Comparison of ENCODE assay signal across 11 cellular contexts in the genomic region with DNA sequence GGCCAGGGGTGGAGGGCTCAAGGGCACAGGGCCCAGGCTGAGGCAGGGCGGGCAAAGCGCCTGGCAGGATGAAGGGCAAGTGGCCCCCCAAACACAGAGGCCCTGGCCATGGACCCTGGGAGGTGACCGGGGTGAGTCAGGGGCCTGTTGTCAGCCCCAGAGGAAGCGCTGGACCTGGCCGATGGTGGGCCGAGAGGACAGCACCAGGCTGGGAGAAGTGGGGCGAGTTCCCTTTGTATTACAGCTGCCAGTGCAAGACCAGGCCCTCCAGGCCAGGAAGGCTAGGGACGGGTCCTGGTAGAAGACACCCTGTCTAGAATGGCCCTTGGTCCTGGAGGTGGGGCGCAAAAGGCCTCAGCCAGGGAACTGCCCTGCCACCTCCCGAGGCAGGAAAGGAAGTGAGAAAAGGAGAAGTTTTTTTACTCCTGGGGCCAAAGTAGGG. TPM values are rescaled to one million over a fixed set of nuclear protein-coding genes. Genes with fewer than 3 reads are reported as not detected.
DNase-seq lines count a peak whose midpoint lies in the region; ATAC-seq lines count a peak whose summit lies in the region.
"Had no signal": no experiment of that assay in that cellular context is flagged by ENCODE, and none has a peak within 500 bp of the region (broad histone marks: within the 10 kb centered on the region; RNA-seq: fewer than 3 reads in every experiment).

No MANE protein-coding gene starts in this region.

- no peaks in the 10 kb centered on the region for H3K27me3 ChIP-seq in effector memory CD4-positive, alpha-beta T cell (replicated peaks; ENCODE audit: control insufficient read depth, insufficient read depth, low read length, poor library complexity, severe bottlenecking)
- H3K27me3 ChIP-seq: MG63 had no signal

- no peaks in the 10 kb centered on the region for H3K27me3 Mint-ChIP-seq in activated T-cell treated with anti-CD3 and anti-CD28 coated beads, Interleukin-2, amount 50 U/mL, for 24 hours
- H3K27me3 Mint-ChIP-seq in stimulated activated naive B cell treated with anti-CD40 and anti-IgM and Interleukin-4, amounts not matched to agents 10 μg/mL and 1 μg/mL and 100 μg/mL, for 72 hours = no peaks in the 10 kb centered on the region

- no peaks in the 10 kb centered on the region for H3K9me3 ChIP-seq in effector memory CD4-positive, alpha-beta T cell (ENCODE audit: control insufficient read depth, low read length)
- H3K9me3 ChIP-seq: MG63 had no signal

- peaks cover 68% of the 10 kb centered on the region for H3K4me1 Mint-ChIP-seq in activated T-cell treated with anti-CD3 and anti-CD28 coated beads, Interleukin-2, amount 50 U/mL, for 24 hours (ENCODE audit: low read depth)
- H3K4me1 Mint-ChIP-seq in stimulated activated naive B cell treated with anti-CD40 and anti-IgM and Interleukin-4, amounts not matched to agents 10 μg/mL and 1 μg/mL and 100 μg/mL, for 72 hours = peaks cover 66 to 94% of the 10 kb centered on the region in 2 donors

- peak overlapping the region; percentile 87 for H3K27ac ChIP-seq in effector memory CD4-positive, alpha-beta T cell (ENCODE audit: insufficient read depth, low read length, poor library complexity, severe bottlenecking)

- H3K9me3 Mint-ChIP-seq in activated T-cell treated with anti-CD3 and anti-CD28 coated beads, Interleukin-2, amount 50 U/mL, for 24 hours = no peaks in the 10 kb centered on the region
- no peaks in the 10 kb centered on the region for H3K9me3 Mint-ChIP-seq in stimulated activated naive B cell treated with anti-CD40 and anti-IgM and Interleukin-4, amounts not matched to agents 10 μg/mL and 1 μg/mL and 100 μg/mL, for 72 hours

- no peak overlapping the region for H3K4me3 Mint-ChIP-seq in activated T-cell treated with anti-CD3 and anti-CD28 coated beads, Interleukin-2, amount 50 U/mL, for 24 hours
- peak overlapping the region; percentile 51 to 82 for H3K4me3 Mint-ChIP-seq in stimulated activated naive B cell treated with anti-CD40 and anti-IgM and Interleukin-4, amounts not matched to agents 10 μg/mL and 1 μg/mL and 100 μg/mL, for 72 hours

- H3K27ac Mint-ChIP-seq in activated T-cell treated with anti-CD3 and anti-CD28 coated beads, Interleukin-2, amount 50 U/mL, for 24 hours = peak overlapping the region; percentile 88
- H3K27ac Mint-ChIP-seq in stimulated activated naive B cell treated with anti-CD40 and anti-IgM and Interleukin-4, amounts not matched to agents 10 μg/mL and 1 μg/mL and 100 μg/mL, for 72 hours = peak overlapping the region; percentile 99

- no peak for DNase-seq in activated T-cell treated with anti-CD3 and anti-CD28 coated beads, Interleukin-2, amount 50 U/mL, for 24 hours
- DNase-seq in activated T-cell treated with anti-CD3 and anti-CD28 coated beads, Interleukin-2, amount 50 U/mL, for 48 hours = no peak
- peak; percentile 66 for DNase-seq in NOMO-1 treated with dmso at 0.1 percent for 144 hours (lab: John Stamatoyannopoulos, UW; ENCODE audit: unreplicated experiment)
- no peak for DNase-seq in effector memory CD4-positive, alpha-beta T cell
- no peak for DNase-seq in stimulated activated naive B cell treated with anti-CD40 and anti-IgM and Interleukin-4, amounts not matched to agents 10 μg/mL and 1 μg/mL and 100 μg/mL, for 72 hours
- DNase-seq in NCI-H1436 (lab: John Stamatoyannopoulos, UW) = no peak
- DNase-seq in occipital lobe (lab: John Stamatoyannopoulos, UW) = no peak
- DNase-seq: MG63, SW 1271 had no signal

- peak; percentile 10 to 11 for ATAC-seq in stimulated activated naive B cell treated with anti-CD40 and anti-IgM and Interleukin-4, amounts not matched to agents 10 μg/mL and 1 μg/mL and 100 μg/mL, for 72 hours (replicated peaks)
- no peak for ATAC-seq in GM19035 (IDR thresholded peaks at IDR 0.05; ENCODE audit: unreplicated experiment)

- H3K36me3 ChIP-seq in effector memory CD4-positive, alpha-beta T cell (ENCODE audit: control insufficient read depth, insufficient read depth, low read length) = peaks cover 32% of the 10 kb centered on the region

- no peak overlapping the region for H3K4me3 ChIP-seq in effector memory CD4-positive, alpha-beta T cell (ENCODE audit: insufficient read depth, low read depth, low read length, poor library complexity, severe bottlenecking)
- H3K4me3 ChIP-seq: MG63 had no signal

- peaks cover 62% of the 10 kb centered on the region for H3K4me1 ChIP-seq in effector memory CD4-positive, alpha-beta T cell (ENCODE audit: control insufficient read depth, insufficient read depth, low read length, poor library complexity, severe bottlenecking)

- H3K36me3 Mint-ChIP-seq in activated T-cell treated with anti-CD3 and anti-CD28 coated beads, Interleukin-2, amount 50 U/mL, for 24 hours (ENCODE audit: low read depth) = peaks cover 75% of the 10 kb centered on the region
- peaks cover 64 to 88% of the 10 kb centered on the region in 2 donors for H3K36me3 Mint-ChIP-seq in stimulated activated naive B cell treated with anti-CD40 and anti-IgM and Interleukin-4, amounts not matched to agents 10 μg/mL and 1 μg/mL and 100 μg/mL, for 72 hours

RNA-seq across cellular contexts. Expression of gene CXCR5, which starts 12.8 kb away (rescaled TPM):
- total RNA-seq in occipital lobe = not detected
- total RNA-seq: bronchial epithelial cell had no signal

RNA-seq across cellular contexts. Expression of gene BCL9L, which starts 29.2 kb away (rescaled TPM):
- 11.5 TPM for total RNA-seq in occipital lobe

RNA-seq across cellular contexts. Expression of gene UPK2, which starts 59.6 kb away (rescaled TPM):
- not detected for total RNA-seq in occipital lobe
- total RNA-seq: bronchial epithelial cell had no signal
